ENCODE assay signal across 8 cellular contexts in genomic region chr3:45972534-45973402, GRCh38. TPM values are rescaled to one million over a fixed set of nuclear protein-coding genes. Genes with fewer than 3 reads are reported as not detected.
A peak's percentile ranks its signal among the peaks of the same experiment; 100 is the strongest.
DNase-seq lines count a peak whose midpoint lies in the region; ATAC-seq and TF ChIP-seq lines count a peak whose summit lies in the region.

No MANE protein-coding gene starts in this region.

- no peaks in the 10 kb centered on the region for H3K9me3 ChIP-seq in MG63

- TF ChIP-seq CTCF in cardiac fibroblast (IDR thresholded peaks at IDR 0.05; ENCODE audit: low read depth, low read length), result no peak

- H3K4me3 ChIP-seq in MG63 (no peak overlapping the region), cardiac fibroblast (replicated peaks in 1 of 2; ENCODE audit: low read depth in 2 of 2, low read length in 2 of 2) (no peak overlapping the region)

- no peaks in the 10 kb centered on the region for H3K27me3 ChIP-seq in MG63

- H3K36me3 ChIP-seq in MG63, result peaks cover 3% of the 10 kb centered on the region

- ATAC-seq in HG02759 (IDR thresholded peaks at IDR 0.05; ENCODE audit: unreplicated experiment), result no peak

- DNase-seq in ELR (ENCODE audit: low read depth), result peak; percentile 90
- peak; percentile 69 for DNase-seq in MG63
- peak; percentile 86 to 92 for DNase-seq in cardiac fibroblast (ENCODE audit: low read depth in 2 of 2)
- peak; percentile 47 for DNase-seq in pons (ENCODE audit: low spot score)
- no peak for DNase-seq in GM19238 (ENCODE audit: insufficient read length, low spot score)
- no peak for DNase-seq in DMS79 treated with DMSO at 0.1 percent for 48 hours (lab: John Stamatoyannopoulos, UW)
- no peak for DNase-seq in D341Med (ENCODE audit: low spot score)

RNA-seq across cellular contexts. Expression of gene FYCO1, which starts 22.9 kb away (rescaled TPM):
- 10.5 and 12.6 TPM in 2 replicates for total RNA-seq in MG63 (2014; rRNA removed; shearing (Covaris generic); ENCODE audit: low replicate concordance)

RNA-seq across cellular contexts. Expression of gene CXCR6, which starts 29.5 kb away (rescaled TPM):
- not detected in 2 replicates for total RNA-seq in MG63 (2014; rRNA removed; shearing (Covaris generic); ENCODE audit: low replicate concordance)

RNA-seq across cellular contexts. Expression of gene XCR1, which starts 54.5 kb away (rescaled TPM):
- total RNA-seq in MG63 (2014; rRNA removed; shearing (Covaris generic); ENCODE audit: low replicate concordance), result not detected in 2 replicates

Comparison
In these comparisons a context has a peak if more than half of its experiments do, and no peak if none do; other contexts are left out.
1. DNase-seq: peak in ELR (single experiment), MG63 (single experiment), cardiac fibroblast (2 of 2) and pons (single experiment); none in GM19238 (single experiment), DMS79 treated with DMSO at 0.1 percent for 48 hours (single experiment) and D341Med (single experiment).